ENCODE assay signal across 8 cellular contexts in genomic region chr4:85825937-85826678, GRCh38.
A peak's percentile ranks its signal among the peaks of the same experiment; 100 is the strongest.
DNase-seq lines count a peak whose midpoint lies in the region; ATAC-seq and TF ChIP-seq lines count a peak whose summit lies in the region.

No MANE protein-coding gene starts in this region.

- H3K9me3 Mint-ChIP-seq in chondrocyte (ENCODE audit: low read depth) (no peaks in the 10 kb centered on the region), mesothelial cell of epicardium (no peaks in the 10 kb centered on the region)
- no peaks in the 10 kb centered on the region for H3K9me3 Mint-ChIP-seq in T-helper 2 cell treated with Interferon-gamma antibody and Interleukin-4, amounts not matched to agents 5 μg/mL and 100 μg/mL, for 36 hours

- DNase-seq in ACHN = peak; percentile 98
- peak; percentile 6 for DNase-seq in NB4 (ENCODE audit: low read depth)
- DNase-seq in chondrocyte (ENCODE audit: low spot score) = no peak
- no peak for DNase-seq in mesothelial cell of epicardium (ENCODE audit: low spot score in 2 of 2, unreplicated experiment in 2 of 2)
- DNase-seq in T-helper 2 cell treated with Interferon-gamma antibody and Interleukin-4, amounts not matched to agents 5 μg/mL and 100 μg/mL, for 36 hours (ENCODE audit: low spot score) = no peak

- peak; percentile 69 for ATAC-seq in GM19397 (IDR thresholded peaks at IDR 0.05; ENCODE audit: unreplicated experiment)
- ATAC-seq in GM21526 (IDR thresholded peaks at IDR 0.05; ENCODE audit: low FRiP score, unreplicated experiment) = no peak
- ATAC-seq in GM18873 (IDR thresholded peaks at IDR 0.05; ENCODE audit: low FRiP score, unreplicated experiment) = no peak

- no peak overlapping the region for H3K4me3 ChIP-seq in NB4 (ENCODE audit: low read depth, low read length)

- in situ Hi-C loops in ACHN (cut with HindIII; ENCODE audit: low pct_ligation_motif_present, low pct_unique_long_range_greater_than_20kb, low sequenced_read_pairs) = no loop called here

- H3K27me3 Mint-ChIP-seq in chondrocyte (ENCODE audit: low read depth) = no peaks in the 10 kb centered on the region
- H3K27me3 Mint-ChIP-seq in mesothelial cell of epicardium (ENCODE audit: low read depth) = no peaks in the 10 kb centered on the region
- no peaks in the 10 kb centered on the region for H3K27me3 Mint-ChIP-seq in T-helper 2 cell treated with Interferon-gamma antibody and Interleukin-4, amounts not matched to agents 5 μg/mL and 100 μg/mL, for 36 hours (ENCODE audit: low read depth)

- H3K36me3 Mint-ChIP-seq in chondrocyte (ENCODE audit: low read depth) = no peaks in the 10 kb centered on the region
- no peaks in the 10 kb centered on the region for H3K36me3 Mint-ChIP-seq in mesothelial cell of epicardium
- H3K36me3 Mint-ChIP-seq in T-helper 2 cell treated with Interferon-gamma antibody and Interleukin-4, amounts not matched to agents 5 μg/mL and 100 μg/mL, for 36 hours (ENCODE audit: low read depth) = no peaks in the 10 kb centered on the region

- no peak for TF ChIP-seq CTCF in NB4 (IDR thresholded peaks at IDR 0.05; ENCODE audit: low read depth, low read length)
- peak; percentile 74 for TF ChIP-seq CTCF in chondrocyte (IDR thresholded peaks at IDR 0.05)
- TF ChIP-seq CTCF in mesothelial cell of epicardium (IDR thresholded peaks at IDR 0.05; ENCODE audit: unreplicated experiment) = no peak

- TF ChIP-seq POLR2A in NB4 (IDR thresholded peaks at IDR 0.05; ENCODE audit: extremely low read depth, insufficient read length) = no peak

- H3K4me1 Mint-ChIP-seq in chondrocyte (ENCODE audit: low read depth) (peaks cover 81% of the 10 kb centered on the region), mesothelial cell of epicardium (peaks cover 51% of the 10 kb centered on the region)
- H3K4me1 Mint-ChIP-seq in T-helper 2 cell treated with Interferon-gamma antibody and Interleukin-4, amounts not matched to agents 5 μg/mL and 100 μg/mL, for 36 hours (ENCODE audit: low read depth) = no peaks in the 10 kb centered on the region

- H3K27ac Mint-ChIP-seq in chondrocyte (ENCODE audit: unreplicated experiment) (peak overlapping the region; percentile 78), mesothelial cell of epicardium (peak overlapping the region; percentile 87)
- no peak overlapping the region for H3K27ac Mint-ChIP-seq in T-helper 2 cell treated with Interferon-gamma antibody and Interleukin-4, amounts not matched to agents 5 μg/mL and 100 μg/mL, for 36 hours

- H3K4me3 Mint-ChIP-seq in chondrocyte (ENCODE audit: unreplicated experiment) = no peak overlapping the region
- H3K4me3 Mint-ChIP-seq in mesothelial cell of epicardium = no peak overlapping the region
- no peak overlapping the region for H3K4me3 Mint-ChIP-seq in T-helper 2 cell treated with Interferon-gamma antibody and Interleukin-4, amounts not matched to agents 5 μg/mL and 100 μg/mL, for 36 hours

Comparison
In these comparisons a context has a peak if more than half of its experiments do, and no peak if none do; other contexts are left out.
1. DNase-seq: peak in ACHN (single experiment) and NB4 (single experiment); none in chondrocyte (single experiment), mesothelial cell of epicardium (0 of 2) and T-helper 2 cell treated with Interferon-gamma antibody and Interleukin-4, amounts not matched to agents 5 μg/mL and 100 μg/mL, for 36 hours (single experiment).